ENCODE assay signal across 8 cellular contexts in the genomic region with DNA sequence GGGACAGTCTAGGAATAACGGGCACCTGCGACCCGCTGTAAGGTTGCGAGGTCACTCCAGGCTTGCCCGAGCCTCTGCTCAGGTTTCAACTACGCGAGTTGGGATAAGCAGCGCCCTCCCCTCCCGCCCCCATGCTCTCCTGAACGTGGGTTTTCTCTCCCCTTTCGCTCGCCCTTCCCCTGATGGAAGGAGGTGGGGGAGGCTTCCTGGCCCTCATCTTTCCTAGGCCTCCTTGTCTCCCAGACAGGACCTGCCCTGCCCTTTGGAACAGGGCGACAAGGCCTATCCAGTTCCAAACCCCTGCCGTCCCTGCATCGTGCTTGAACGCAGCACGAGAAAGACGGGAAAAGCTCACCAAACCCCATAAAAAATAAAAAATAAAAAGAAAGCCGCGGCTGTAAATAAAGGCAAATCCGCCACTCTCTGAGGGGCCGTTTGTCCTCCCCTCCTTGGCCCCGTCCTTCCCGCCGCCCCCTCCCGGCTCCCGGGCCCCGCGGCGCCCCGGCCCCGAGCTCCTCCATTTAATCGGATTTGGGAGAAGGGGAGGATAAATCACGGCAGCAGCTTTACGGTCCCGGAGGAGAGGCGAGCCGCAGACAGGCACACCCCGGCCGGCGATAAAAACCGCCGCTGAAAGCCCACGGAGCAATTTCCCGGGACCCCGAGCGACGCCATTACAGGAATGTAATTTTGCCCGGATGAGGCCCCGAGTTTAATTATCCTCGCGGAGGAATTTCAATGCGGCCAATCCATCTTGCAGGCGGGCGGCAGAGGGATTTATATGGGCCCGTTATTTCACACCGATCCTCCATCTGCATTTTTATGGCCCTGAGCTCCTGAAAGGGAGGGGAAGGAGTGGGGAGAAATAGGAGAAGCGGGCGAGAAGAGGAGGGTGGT. TPM values are rescaled to one million over a fixed set of nuclear protein-coding genes. Genes with fewer than 3 reads are reported as not detected.
DNase-seq lines count a peak whose midpoint lies in the region; ATAC-seq, FAIRE-seq and TF ChIP-seq lines count a peak whose summit lies in the region.

No MANE protein-coding gene starts in this region.

- no peaks in the 10 kb centered on the region for H4K20me1 ChIP-seq in SK-N-SH (ENCODE audit: insufficient read depth)
- no peaks in the 10 kb centered on the region for H4K20me1 ChIP-seq in HepG2 (ENCODE audit: insufficient read depth, low read length)

- TF ChIP-seq RAD21 in SK-N-SH (IDR thresholded peaks at IDR 0.05; ENCODE audit: low read length) (no peak), HepG2 (CRISPR knock-in tag; IDR thresholded peaks at IDR 0.05) (no peak)

- ATAC-seq in SK-N-SH treated with all-trans-retinoic acid at 6 μM for 48 hours = no peak
- ATAC-seq in HepG2 = no peak

- peaks cover 8 to 20% of the 10 kb centered on the region in 2 experiments for H3K36me3 ChIP-seq in SK-N-SH (replicated peaks in 1 of 2; ENCODE audit: control insufficient read depth in 1 of 2, insufficient read depth in 2 of 2, low read length in 1 of 2)
- H3K36me3 ChIP-seq in duodenal mucosa (ENCODE audit: control insufficient read depth in 1 of 2, insufficient read depth in 2 of 2, low read length in 2 of 2) = peaks cover 7 to 13% of the 10 kb centered on the region in 2 donors
- peaks cover 0 to 7% of the 10 kb centered on the region in 2 experiments; a peak in 3 of 5 replicates for H3K36me3 ChIP-seq in HepG2 (replicated peaks in 1 of 2; ENCODE audit: control insufficient read depth in 1 of 2, insufficient read depth in 2 of 2, low read length in 2 of 2)
- peaks cover 29% of the 10 kb centered on the region for H3K36me3 ChIP-seq in BE2C

- intact Hi-C loops in HepG2 (cut with micrococcal nuclease; ENCODE audit: unreplicated experiment) = loop anchor here (1.0 to 5.0 kb wide), 3 partner anchors 35 to 134 kb away; a partner anchor contains a TSS

- H2AFZ ChIP-seq in SK-N-SH (ENCODE audit: low read depth) (peak overlapping the region; percentile 96; the same call in 1 of the 2 replicates), HepG2 (ENCODE audit: low read length) (peak overlapping the region; percentile 52)

- 91% methylated on average over 59 of the region's 59 CpGs for WGBS in SK-N-SH (ENCODE audit: low lambda C conversion rate)
- WGBS in HepG2 (ENCODE audit: low lambda C conversion rate) = 94% methylated on average over 59 of the region's 59 CpGs

- H3K4me3 ChIP-seq in SK-N-SH (ENCODE audit: low read depth in 2 of 2, low read length in 1 of 2) = no peak overlapping the region
- H3K4me3 ChIP-seq in WI38 (ENCODE audit: low read depth, low read length) = peak overlapping the region; percentile 37
- peak overlapping the region; percentile 90 to 98 for H3K4me3 ChIP-seq in duodenal mucosa (ENCODE audit: low read depth in 1 of 2, low read length in 2 of 2)
- H3K4me3 ChIP-seq in HepG2 (replicated peaks in 1 of 3; ENCODE audit: insufficient read depth in 1 of 3, low read depth in 2 of 3, low read length in 3 of 3) = no peak overlapping the region
- H3K4me3 ChIP-seq in BE2C (ENCODE audit: low read depth, low read length) = no peak overlapping the region

- no peak for TF ChIP-seq EP300 in SK-N-SH (IDR thresholded peaks at IDR 0.05; ENCODE audit: borderline replicate concordance in 1 of 2, low read depth in 1 of 2, low read length in 1 of 2)
- TF ChIP-seq EP300 in HepG2 (IDR thresholded peaks at IDR 0.05; ENCODE audit: low read depth in 2 of 2, low read length in 2 of 2) = no peak
- no peak for TF ChIP-seq EP300 in HepG2 (CRISPR knock-in tag; IDR thresholded peaks at IDR 0.05; ENCODE audit: borderline replicate concordance)

- no peaks in the 10 kb centered on the region for H3K9me3 ChIP-seq in SK-N-SH
- no peaks in the 10 kb centered on the region for H3K9me3 ChIP-seq in duodenal mucosa (ENCODE audit: control insufficient read depth in 1 of 2, low read length in 2 of 2)
- H3K9me3 ChIP-seq in HepG2 (ENCODE audit: low read length) = no peaks in the 10 kb centered on the region
- H3K9me3 ChIP-seq in BE2C = no peaks in the 10 kb centered on the region

- H3K9ac ChIP-seq in SK-N-SH = no peak overlapping the region
- H3K9ac ChIP-seq in duodenal mucosa (ENCODE audit: low read depth in 1 of 2, low read length in 2 of 2) = peak overlapping the region; percentile 43 to 56
- H3K9ac ChIP-seq in HepG2 (ENCODE audit: insufficient read depth, low read depth, low read length) = no peak overlapping the region

- peaks cover 0 to 8% of the 10 kb centered on the region in 2 experiments; a peak in 2 of 4 replicates for H3K4me1 ChIP-seq in SK-N-SH (ENCODE audit: control insufficient read depth in 1 of 2, insufficient read depth in 2 of 2, low read depth in 1 of 2, low read length in 1 of 2)
- peaks cover 15 to 20% of the 10 kb centered on the region in 2 donors for H3K4me1 ChIP-seq in duodenal mucosa (ENCODE audit: control insufficient read depth in 1 of 2, insufficient read depth in 2 of 2, low read length in 2 of 2)
- peaks cover 25% of the 10 kb centered on the region for H3K4me1 ChIP-seq in HepG2 (ENCODE audit: insufficient read depth, low read length)
- H3K4me1 ChIP-seq in BE2C = no peaks in the 10 kb centered on the region; the same call in 1 of the 2 replicates

- DNase-seq in SK-N-SH = no peak
- DNase-seq in HepG2 (ENCODE audit: low spot score) = no peak
- DNase-seq in stimulated activated CD4-positive, alpha-beta T cell treated with anti-CD3 and anti-CD28 coated beads, TNF-alpha, amount 100 ng/mL, for 24 hours (ENCODE audit: low read depth in 3 of 3) = peak in 2 of 3 experiments; percentile 8 to 16
- no peak for DNase-seq in BE2C
- DNase-seq in HPDE6-E6E7 (ENCODE audit: extremely low spot score) = no peak

- CTCF ChIA-PET in SK-N-SH (lab: Yijun Ruan, JAX) = interaction anchor here (0.7 to 8.3 kb wide), 26 partner anchors 10 to 630 kb away, joined by 3 to 120 read pairs (median 8); a partner anchor contains a TSS
- CTCF ChIA-PET in HepG2 (lab: Yijun Ruan, JAX; ENCODE audit: low intra/inter-chr PET ratio, low total read pairs) = interaction anchor here (0.8 to 3.0 kb wide), 3 partner anchors 18 to 139 kb away, joined by 3 to 76 read pairs (median 5); no protein-coding TSS in a partner anchor

- no peak overlapping the region for H3K27ac ChIP-seq in SK-N-SH (ENCODE audit: low read depth in 2 of 2, low read length in 1 of 2)
- H3K27ac ChIP-seq in duodenal mucosa (ENCODE audit: low read depth, low read length) = peak overlapping the region; percentile 80
- no peak overlapping the region for H3K27ac ChIP-seq in HepG2 (ENCODE audit: extremely low read length, insufficient read depth, low read length)

- in situ Hi-C loops in HepG2 (cut with HindIII; ENCODE audit: extremely low pct_ligation_motif_present, low pct_unique_long_range_greater_than_20kb) = loop anchor here (5.0 kb wide), 2 partner anchors 50 to 135 kb away; a partner anchor contains a TSS

- TF ChIP-seq CTCF in SK-N-SH (IDR thresholded peaks at IDR 0.05) (no peak), WI38 (IDR thresholded peaks at IDR 0.05; ENCODE audit: low read depth, low read length) (no peak), HepG2 (CRISPR knock-in tag; IDR thresholded peaks at IDR 0.05) (no peak), BE2C (IDR thresholded peaks at IDR 0.05; ENCODE audit: low read depth, low read length) (no peak)

- no peaks in the 10 kb centered on the region for H3F3A ChIP-seq in SK-N-SH (replicated peaks; ENCODE audit: insufficient read depth)

- no peak for FAIRE-seq in HepG2 (lab: Jason Lieb, UNC)

- H3K4me2 ChIP-seq in SK-N-SH (no peak overlapping the region), HepG2 (ENCODE audit: low read depth, low read length) (no peak overlapping the region; the same call in 1 of the 2 replicates)

- TF ChIP-seq POLR2A in HepG2 (IDR thresholded peaks at IDR 0.05; ENCODE audit: insufficient read depth in 1 of 2, low read depth in 2 of 2, low read length in 2 of 2) = no peak

- H3K79me2 ChIP-seq in SK-N-SH (ENCODE audit: insufficient read depth) (peaks cover 37% of the 10 kb centered on the region), HepG2 (ENCODE audit: insufficient read depth, low read length) (peaks cover 19% of the 10 kb centered on the region)

- POLR2A ChIA-PET in SK-N-SH (lab: Yijun Ruan, JAX) = interaction anchor here (2.3 kb wide), 1 partner anchor 176 kb away, joined by 9 read pairs; a partner anchor contains a TSS
- POLR2A ChIA-PET in HepG2 (lab: Yijun Ruan, JAX) = interaction anchor here (1.2 to 4.0 kb wide), 6 partner anchors 18 to 176 kb away, joined by 3 to 65 read pairs (median 20); a partner anchor contains a TSS

- BruUV-seq in HepG2 (replicated peaks; lab: Mats Ljungman, UMichigan) = no TSS peak

- no peaks in the 10 kb centered on the region for H3K9me2 ChIP-seq in SK-N-SH

- H3K27me3 ChIP-seq in SK-N-SH (ENCODE audit: insufficient read depth) (no peaks in the 10 kb centered on the region), duodenal mucosa (ENCODE audit: control insufficient read depth in 1 of 2, insufficient read depth in 2 of 2, low read length in 2 of 2) (peaks cover 3 to 20% of the 10 kb centered on the region in 2 donors), HepG2 (ENCODE audit: control insufficient read depth in 1 of 2, insufficient read depth in 2 of 2, low read length in 2 of 2) (peaks cover 0 to 12% of the 10 kb centered on the region in 2 experiments; a peak in 1 of 5 replicates), BE2C (no peaks in the 10 kb centered on the region)

RNA-seq across cellular contexts. Expression of a gene that starts 1.1 kb away (rescaled TPM):
- polyA plus RNA-seq in SK-N-SH (2012; rRNA removed) (309 and 319 TPM in 2 replicates), HepG2 (2011; rRNA removed) (257 and 310 TPM in 2 replicates)
- polyA plus RNA-seq in SK-N-SH (2012; cell fraction: cytosol; rRNA removed) = 231 and 288 TPM in 2 replicates
- polyA plus RNA-seq in SK-N-SH (2012; cell fraction: nucleus; rRNA removed) = 116 and 117 TPM in 2 replicates
- total RNA-seq in HepG2 (2016; rRNA removed; fragmentation: Illumina TruSeq; extraction: Trizol) = 230 and 280 TPM in 2 replicates
- 151 and 157 TPM in 2 replicates for total RNA-seq in HepG2 (2016; cell fraction: cytosol; rRNA removed; fragmentation: Illumina TruSeq; extraction: Trizol; ENCODE audit: low read depth)
- 232 and 280 TPM in 2 replicates for total RNA-seq in HepG2 (2016; cell fraction: insoluble cytoplasmic fraction; rRNA removed; fragmentation: Illumina TruSeq; extraction: Trizol)
- 204 and 221 TPM in 2 replicates for total RNA-seq in HepG2 (2016; cell fraction: membrane; rRNA removed; fragmentation: Illumina TruSeq; extraction: Trizol)
- total RNA-seq in HepG2 (2016; cell fraction: nucleus; rRNA removed; fragmentation: Illumina TruSeq; extraction: Trizol) = 76.9 and 91.1 TPM in 2 replicates
- 284 and 385 TPM in 2 replicates for polyA plus RNA-seq in HepG2 (2011; cell fraction: cytosol; rRNA removed)
- polyA plus RNA-seq in HepG2 (2011; cell fraction: nucleus; rRNA removed) = 86.5 and 86.7 TPM in 2 replicates
- 317 and 363 TPM in 2 replicates for polyA plus RNA-seq in HepG2 (2012)
- 221 and 241 TPM in 2 replicates for polyA plus RNA-seq in HepG2 (2016; cell fraction: cytosol; fragmentation: Illumina TruSeq; extraction: Trizol; ENCODE audit: low read depth)
- polyA plus RNA-seq in HepG2 (2016; cell fraction: insoluble cytoplasmic fraction; fragmentation: Illumina TruSeq; extraction: Trizol; ENCODE audit: low read depth) = 345 and 371 TPM in 2 replicates
- 262 and 271 TPM in 2 replicates for polyA plus RNA-seq in HepG2 (2016; cell fraction: membrane; fragmentation: Illumina TruSeq; extraction: Trizol; ENCODE audit: low read depth)
- 159 and 177 TPM in 2 replicates for polyA plus RNA-seq in HepG2 (2016; cell fraction: nucleus; fragmentation: Illumina TruSeq; extraction: Trizol; ENCODE audit: insufficient read depth, low read depth)
- polyA minus RNA-seq in HepG2 (2011; rRNA and poly(A)+ RNA removed; ENCODE audit: low replicate concordance) = 938 and 2,113 TPM in 2 replicates
- 149 and 170 TPM in 2 replicates for polyA minus RNA-seq in HepG2 (2011; cell fraction: cytosol; rRNA and poly(A)+ RNA removed)
- polyA minus RNA-seq in HepG2 (2011; cell fraction: nucleus; rRNA and poly(A)+ RNA removed) = 81.6 and 93.6 TPM in 2 replicates
- polyA plus RNA-seq in BE2C (2012; ENCODE audit: insufficient read depth, insufficient read length, low read depth) = 529 TPM

RNA-seq across cellular contexts. Expression of a gene that starts 50.3 kb away (rescaled TPM):
- 72.1 and 130 TPM in 2 replicates for polyA plus RNA-seq in SK-N-SH (2012; rRNA removed)
- 43.0 and 60.7 TPM in 2 replicates for polyA plus RNA-seq in SK-N-SH (2012; cell fraction: cytosol; rRNA removed)
- 261 and 365 TPM in 2 replicates for polyA plus RNA-seq in SK-N-SH (2012; cell fraction: nucleus; rRNA removed)
- 4.9 and 7.7 TPM in 2 replicates for total RNA-seq in HepG2 (2016; rRNA removed; fragmentation: Illumina TruSeq; extraction: Trizol)
- total RNA-seq in HepG2 (2016; cell fraction: cytosol; rRNA removed; fragmentation: Illumina TruSeq; extraction: Trizol; ENCODE audit: low read depth) = 0.81 and 0.88 TPM in 2 replicates
- 5.4 and 6.9 TPM in 2 replicates for total RNA-seq in HepG2 (2016; cell fraction: insoluble cytoplasmic fraction; rRNA removed; fragmentation: Illumina TruSeq; extraction: Trizol)
- 1.0 and 1.4 TPM in 2 replicates for total RNA-seq in HepG2 (2016; cell fraction: membrane; rRNA removed; fragmentation: Illumina TruSeq; extraction: Trizol)
- total RNA-seq in HepG2 (2016; cell fraction: nucleus; rRNA removed; fragmentation: Illumina TruSeq; extraction: Trizol) = 10.7 and 11.7 TPM in 2 replicates
- 47.7 and 57.2 TPM in 2 replicates for polyA plus RNA-seq in HepG2 (2011; rRNA removed)
- polyA plus RNA-seq in HepG2 (2011; cell fraction: cytosol; rRNA removed) = 19.0 and 25.5 TPM in 2 replicates
- 439 and 465 TPM in 2 replicates for polyA plus RNA-seq in HepG2 (2011; cell fraction: nucleus; rRNA removed)
- polyA plus RNA-seq in HepG2 (2012) = 33.3 and 36.8 TPM in 2 replicates
- polyA plus RNA-seq in HepG2 (2016; cell fraction: cytosol; fragmentation: Illumina TruSeq; extraction: Trizol; ENCODE audit: low read depth) = 0.11 and 0.44 TPM in 2 replicates
- polyA plus RNA-seq in HepG2 (2016; cell fraction: insoluble cytoplasmic fraction; fragmentation: Illumina TruSeq; extraction: Trizol; ENCODE audit: low read depth) = 3.8 and 4.3 TPM in 2 replicates
- 0.77 and 1.1 TPM in 2 replicates for polyA plus RNA-seq in HepG2 (2016; cell fraction: membrane; fragmentation: Illumina TruSeq; extraction: Trizol; ENCODE audit: low read depth)
- 21.6 and 24.3 TPM in 2 replicates for polyA plus RNA-seq in HepG2 (2016; cell fraction: nucleus; fragmentation: Illumina TruSeq; extraction: Trizol; ENCODE audit: insufficient read depth, low read depth)
- 53.0 and 73.1 TPM in 2 replicates for polyA minus RNA-seq in HepG2 (2011; rRNA and poly(A)+ RNA removed; ENCODE audit: low replicate concordance)
- polyA minus RNA-seq in HepG2 (2011; cell fraction: cytosol; rRNA and poly(A)+ RNA removed) = 5.3 and 6.5 TPM in 2 replicates
- 71.2 and 84.0 TPM in 2 replicates for polyA minus RNA-seq in HepG2 (2011; cell fraction: nucleus; rRNA and poly(A)+ RNA removed)
- polyA plus RNA-seq in BE2C (2012; ENCODE audit: insufficient read depth, insufficient read length, low read depth) = 13.1 TPM

RNA-seq across cellular contexts. Expression of a gene that starts 50.8 kb away (rescaled TPM):
- polyA plus RNA-seq in SK-N-SH (2012; rRNA removed) = 12.8 and 17.3 TPM in 2 replicates
- 10.6 and 10.9 TPM in 2 replicates for polyA plus RNA-seq in SK-N-SH (2012; cell fraction: cytosol; rRNA removed)
- 24.9 and 25.3 TPM in 2 replicates for polyA plus RNA-seq in SK-N-SH (2012; cell fraction: nucleus; rRNA removed)
- total RNA-seq in HepG2 (2016; rRNA removed; fragmentation: Illumina TruSeq; extraction: Trizol) = 9.6 and 11.3 TPM in 2 replicates
- total RNA-seq in HepG2 (2016; cell fraction: cytosol; rRNA removed; fragmentation: Illumina TruSeq; extraction: Trizol; ENCODE audit: low read depth) = 5.4 and 5.9 TPM in 2 replicates
- 10.1 and 12.2 TPM in 2 replicates for total RNA-seq in HepG2 (2016; cell fraction: insoluble cytoplasmic fraction; rRNA removed; fragmentation: Illumina TruSeq; extraction: Trizol)
- total RNA-seq in HepG2 (2016; cell fraction: membrane; rRNA removed; fragmentation: Illumina TruSeq; extraction: Trizol) = 8.6 and 10.1 TPM in 2 replicates
- 11.5 and 13.0 TPM in 2 replicates for total RNA-seq in HepG2 (2016; cell fraction: nucleus; rRNA removed; fragmentation: Illumina TruSeq; extraction: Trizol)
- polyA plus RNA-seq in HepG2 (2011; rRNA removed) = 14.0 and 16.2 TPM in 2 replicates
- 8.1 and 10.9 TPM in 2 replicates for polyA plus RNA-seq in HepG2 (2011; cell fraction: cytosol; rRNA removed)
- 19.1 and 23.0 TPM in 2 replicates for polyA plus RNA-seq in HepG2 (2011; cell fraction: nucleus; rRNA removed)
- 10.2 and 12.7 TPM in 2 replicates for polyA plus RNA-seq in HepG2 (2012)
- polyA plus RNA-seq in HepG2 (2016; cell fraction: cytosol; fragmentation: Illumina TruSeq; extraction: Trizol; ENCODE audit: low read depth) = 6.6 and 8.4 TPM in 2 replicates
- 24.5 and 24.8 TPM in 2 replicates for polyA plus RNA-seq in HepG2 (2016; cell fraction: insoluble cytoplasmic fraction; fragmentation: Illumina TruSeq; extraction: Trizol; ENCODE audit: low read depth)
- polyA plus RNA-seq in HepG2 (2016; cell fraction: membrane; fragmentation: Illumina TruSeq; extraction: Trizol; ENCODE audit: low read depth) = 8.8 and 10.2 TPM in 2 replicates
- 23.1 and 23.3 TPM in 2 replicates for polyA plus RNA-seq in HepG2 (2016; cell fraction: nucleus; fragmentation: Illumina TruSeq; extraction: Trizol; ENCODE audit: insufficient read depth, low read depth)
- polyA minus RNA-seq in HepG2 (2011; rRNA and poly(A)+ RNA removed; ENCODE audit: low replicate concordance) = 25.8 and 31.9 TPM in 2 replicates
- polyA minus RNA-seq in HepG2 (2011; cell fraction: cytosol; rRNA and poly(A)+ RNA removed) = 11.3 and 15.8 TPM in 2 replicates
- polyA minus RNA-seq in HepG2 (2011; cell fraction: nucleus; rRNA and poly(A)+ RNA removed) = 21.9 and 32.6 TPM in 2 replicates
- 20.9 TPM for polyA plus RNA-seq in BE2C (2012; ENCODE audit: insufficient read depth, insufficient read length, low read depth)

Comparison
In these comparisons a context has a peak if more than half of its experiments do, and no peak if none do; other contexts are left out.
1. DNase-seq: peak in stimulated activated CD4-positive, alpha-beta T cell treated with anti-CD3 and anti-CD28 coated beads, TNF-alpha, amount 100 ng/mL, for 24 hours (2 of 3); none in SK-N-SH (single experiment), HepG2 (single experiment), BE2C (single experiment) and HPDE6-E6E7 (single experiment).
2. H3K4me3 ChIP-seq: peak in WI38 (single experiment) and duodenal mucosa (2 of 2); none in SK-N-SH (0 of 2), HepG2 (0 of 3) and BE2C (single experiment).
3. H3K9ac ChIP-seq: peak in duodenal mucosa (2 of 2); none in SK-N-SH (single experiment) and HepG2 (single experiment).